9 cellular contexts compared by ENCODE assay signal in the genomic region with DNA sequence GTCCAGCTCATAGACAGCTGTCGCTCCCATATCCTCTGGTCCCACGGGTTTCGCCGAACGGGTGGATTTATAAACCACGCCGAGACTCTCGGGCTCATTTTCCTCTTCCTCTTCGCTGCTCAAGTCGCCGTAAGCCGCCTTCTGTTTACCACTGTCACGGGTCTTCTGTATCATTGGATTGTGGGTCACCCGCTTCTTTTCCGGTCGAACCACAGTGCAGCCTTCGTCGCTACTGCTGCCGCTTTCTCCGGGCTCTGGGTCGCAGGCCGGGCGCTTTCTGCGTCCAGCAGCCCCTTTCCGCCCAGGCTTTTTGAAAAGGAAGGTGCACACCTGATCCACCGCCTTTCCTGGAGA. TPM values are rescaled to one million over a fixed set of nuclear protein-coding genes. Genes with fewer than 3 reads are reported as not detected.
DNase-seq lines count a peak whose midpoint lies in the region; ATAC-seq and TF ChIP-seq lines count a peak whose summit lies in the region.
"Had no signal": no experiment of that assay in that cellular context is flagged by ENCODE, and none has a peak within 500 bp of the region (broad histone marks: within the 10 kb centered on the region; RNA-seq: fewer than 3 reads in every experiment).

No MANE protein-coding gene starts in this region.

- no peaks in the 10 kb centered on the region for H3K27me3 Mint-ChIP-seq in central memory CD8-positive, alpha-beta T cell

- peaks cover 32% of the 10 kb centered on the region for H3K36me3 Mint-ChIP-seq in central memory CD8-positive, alpha-beta T cell (ENCODE audit: insufficient read depth)

- H3K9me3 Mint-ChIP-seq in central memory CD8-positive, alpha-beta T cell = no peaks in the 10 kb centered on the region

- peak overlapping the region; percentile 79 to 91 for H3K27ac ChIP-seq in lung (ENCODE audit: low read depth in 1 of 2, low read length in 1 of 2)
- H3K27ac ChIP-seq in urinary bladder (ENCODE audit: low read depth) = peak overlapping the region; percentile 78

- DNase-seq in MG63 = peak; percentile 8
- no peak for DNase-seq in central memory CD8-positive, alpha-beta T cell (ENCODE audit: low spot score in 2 of 2)
- DNase-seq in lung (ENCODE audit: low spot score) = no peak
- DNase-seq in NCI-H128 (lab: John Stamatoyannopoulos, UW; ENCODE audit: unreplicated experiment) = no peak
- no peak for DNase-seq in pons (ENCODE audit: low spot score)

- 0 to 35% methylated on average over 24 to 26 of the region's 26 CpGs for WGBS in lung, 2 donors
- 0% methylated on average over 26 of the region's 26 CpGs for WGBS in urinary bladder

- H3K36me3 ChIP-seq in MG63 = peaks cover 3% of the 10 kb centered on the region; the same call in 1 of the 2 replicates
- no peaks in the 10 kb centered on the region for H3K36me3 ChIP-seq in lung (ENCODE audit: control insufficient read depth in 2 of 2, insufficient read depth in 2 of 2, low read length in 2 of 2)
- no peaks in the 10 kb centered on the region for H3K36me3 ChIP-seq in urinary bladder (ENCODE audit: insufficient read depth)

- H3K4me1 Mint-ChIP-seq in central memory CD8-positive, alpha-beta T cell = peaks cover 17% of the 10 kb centered on the region

- no peak for TF ChIP-seq CTCF in lung (IDR thresholded peaks at IDR 0.05; ENCODE audit: control extremely low read depth, extremely low read depth)

- peak overlapping the region; percentile 80 for H3K4me3 ChIP-seq in MG63
- H3K4me3 ChIP-seq in lung = peak overlapping the region; percentile 33
- H3K4me3 ChIP-seq in urinary bladder (ENCODE audit: low read depth, low read length) = peak overlapping the region; percentile 72

- peaks cover 0 to 8% of the 10 kb centered on the region in 2 donors for H3K4me1 ChIP-seq in lung (ENCODE audit: control insufficient read depth in 2 of 2, insufficient read depth in 2 of 2, low read length in 2 of 2)
- H3K4me1 ChIP-seq in urinary bladder (ENCODE audit: insufficient read depth) = no peaks in the 10 kb centered on the region

- H3K27me3 ChIP-seq in MG63 = no peaks in the 10 kb centered on the region
- no peaks in the 10 kb centered on the region for H3K27me3 ChIP-seq in lung (ENCODE audit: control insufficient read depth, insufficient read depth)

- ATAC-seq in GM18498 (IDR thresholded peaks at IDR 0.05; ENCODE audit: unreplicated experiment) = peak; percentile 43
- peak; percentile 25 for ATAC-seq in GM21786 (IDR thresholded peaks at IDR 0.05; ENCODE audit: unreplicated experiment)
- ATAC-seq in central memory CD8-positive, alpha-beta T cell (replicated peaks; ENCODE audit: extremely low read depth, poor library complexity, severe bottlenecking) = peak; percentile 45
- ATAC-seq in lung (ENCODE audit: insufficient read depth, low FRiP score) = peak; percentile 16

- H3K9me3 ChIP-seq in MG63 (no peaks in the 10 kb centered on the region), lung (ENCODE audit: control insufficient read depth in 2 of 2, insufficient read depth in 1 of 2, low read length in 1 of 2) (peaks cover 0 to 6% of the 10 kb centered on the region in 2 donors)

- peak overlapping the region; percentile 95 for H3K4me3 Mint-ChIP-seq in central memory CD8-positive, alpha-beta T cell

- peak overlapping the region; percentile 98 for H3K27ac Mint-ChIP-seq in central memory CD8-positive, alpha-beta T cell (ENCODE audit: low read depth)

RNA-seq across cellular contexts. Expression of gene RNF113A, which starts 0.3 kb away (rescaled TPM):
- total RNA-seq in MG63 (2014; rRNA removed; shearing (Covaris generic); ENCODE audit: low replicate concordance) = 10.1 and 10.4 TPM in 2 replicates
- total RNA-seq in lung = 10 to 100 TPM; 11.0 to 13.5 TPM
- 10 to 100 TPM; 16.3 to 17.0 TPM for polyA plus RNA-seq in lung
- total RNA-seq in urinary bladder = 7.8 TPM
- 16.0 TPM for polyA plus RNA-seq in urinary bladder

RNA-seq across cellular contexts. Expression of gene NDUFA1, which starts 0.4 kb away (rescaled TPM):
- 108 and 198 TPM in 2 replicates for total RNA-seq in MG63 (2014; rRNA removed; shearing (Covaris generic); ENCODE audit: low replicate concordance)
- total RNA-seq in lung (10 to 100 TPM; 37.1 to 74.9 TPM), urinary bladder (87.9 TPM)
- polyA plus RNA-seq in lung (100 to 1,000 TPM; 100 to 247 TPM), urinary bladder (120 TPM)

RNA-seq across cellular contexts. Expression of gene UPF3B, which starts 18.5 kb away (rescaled TPM):
- 1.1 and 1.3 TPM in 2 replicates for total RNA-seq in MG63 (2014; rRNA removed; shearing (Covaris generic); ENCODE audit: low replicate concordance)
- total RNA-seq in lung = 1 to 10 TPM; 5.5 to 8.5 TPM
- 10 to 100 TPM in 1 of 2 donors, 1 to 10 TPM in 1; 5.0 to 11.7 TPM for polyA plus RNA-seq in lung
- total RNA-seq in urinary bladder = 3.7 TPM
- polyA plus RNA-seq in urinary bladder = 9.9 TPM

RNA-seq across cellular contexts. Expression of gene AKAP14, which starts 24.5 kb away (rescaled TPM):
- total RNA-seq in MG63 (2014; rRNA removed; shearing (Covaris generic); ENCODE audit: low replicate concordance) = not detected in 2 replicates
- total RNA-seq in lung (1 to 10 TPM; 7.2 to 7.9 TPM), urinary bladder (not detected)
- polyA plus RNA-seq in lung (10 to 100 TPM in 1 of 2 donors, 1 to 10 TPM in 1; 7.6 to 10.4 TPM), urinary bladder (not detected)
- total RNA-seq: activated CD8-positive, alpha-beta memory T cell treated with anti-CD3 and anti-CD28 coated beads for 36 hours had no signal
